ENCODE assay signal across 13 cellular contexts in the genomic region with DNA sequence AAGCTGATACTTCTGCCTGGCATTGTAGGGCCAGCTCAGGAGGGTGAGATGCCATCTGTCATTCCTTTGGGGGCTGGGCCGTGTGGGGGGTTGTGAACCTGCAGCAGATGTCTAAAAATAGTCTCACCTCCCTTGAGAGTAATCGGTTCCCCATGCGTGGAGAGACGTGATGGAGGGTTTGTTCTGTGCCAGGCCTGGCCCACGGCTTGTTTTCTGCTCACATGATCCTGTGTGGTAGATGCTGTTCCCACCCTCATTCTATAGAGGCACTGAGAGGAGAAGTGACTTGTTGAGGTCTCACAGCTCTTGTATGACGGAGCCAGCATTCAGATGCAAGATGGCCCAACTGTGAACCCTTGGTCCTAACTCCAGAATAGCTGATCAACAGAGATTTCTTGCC. TPM values are rescaled to one million over a fixed set of nuclear protein-coding genes. Genes with fewer than 3 reads are reported as not detected.
A peak's percentile ranks its signal among the peaks of the same experiment; 100 is the strongest.
DNase-seq lines count a peak whose midpoint lies in the region; ATAC-seq and TF ChIP-seq lines count a peak whose summit lies in the region.
"Had no signal": no experiment of that assay in that cellular context is flagged by ENCODE, and none has a peak within 500 bp of the region (broad histone marks: within the 10 kb centered on the region; RNA-seq: fewer than 3 reads in every experiment).

No MANE protein-coding gene starts in this region.

- DNase-seq in GM06990 (ENCODE audit: extremely low read depth, insufficient read length) (no peak), lower lobe of right lung (no peak), GM10248 (ENCODE audit: extremely low spot score) (no peak)
- DNase-seq: HCEC 1CT; islet precursor cell; NCI-H1105; PC-3; stimulated activated CD8-positive, alpha-beta memory T cell treated with anti-CD3 and anti-CD28 coated beads, Interleukin-4, amount 100 ng/mL, for 48 hours had no signal

- peak overlapping the region; percentile 94 for H3K9ac ChIP-seq in OCI-LY3 (ENCODE audit: low read length)

- H3K4me3 ChIP-seq in GM06990 (replicated peaks; ENCODE audit: low read depth, low read length), result peak overlapping the region; percentile 91
- peak overlapping the region; percentile 84 for H3K4me3 ChIP-seq in OCI-LY3 (ENCODE audit: low read length)
- peak overlapping the region; percentile 83 for H3K4me3 ChIP-seq in lower lobe of right lung

- H3K79me2 ChIP-seq in OCI-LY3 (ENCODE audit: low read length), result peaks cover 97% of the 10 kb centered on the region

- H3K9me3 ChIP-seq in OCI-LY3 (ENCODE audit: insufficient read depth, low read length) (no peaks in the 10 kb centered on the region), lower lobe of right lung (no peaks in the 10 kb centered on the region)

- H3K27me3 ChIP-seq in GM06990 (replicated peaks; ENCODE audit: control insufficient read depth, insufficient read depth, low read length) (no peaks in the 10 kb centered on the region), OCI-LY3 (ENCODE audit: low read depth, low read length) (no peaks in the 10 kb centered on the region), lower lobe of right lung (ENCODE audit: low read depth) (peaks cover 10% of the 10 kb centered on the region)

- intact Hi-C loops in lower lobe of right lung (cut with DNase I), result no loop called here

- H4K20me1 ChIP-seq in OCI-LY3 (ENCODE audit: insufficient read depth, low read length), result peaks cover 85% of the 10 kb centered on the region

- H2AFZ ChIP-seq in OCI-LY3 (ENCODE audit: low read depth, low read length), result no peak overlapping the region

- H3K27ac ChIP-seq in OCI-LY3 (ENCODE audit: low read length), result peak overlapping the region; percentile 88
- no peak overlapping the region for H3K27ac ChIP-seq in lower lobe of right lung

- peaks cover 77% of the 10 kb centered on the region for H3K4me1 ChIP-seq in OCI-LY3 (ENCODE audit: low read length)
- peaks cover 36% of the 10 kb centered on the region for H3K4me1 ChIP-seq in lower lobe of right lung

- H3K36me3 ChIP-seq in GM06990 (ENCODE audit: control insufficient read depth, insufficient read depth, low read length), result peaks cover 28% of the 10 kb centered on the region
- H3K36me3 ChIP-seq in OCI-LY3 (replicated peaks; ENCODE audit: low read depth, low read length), result peaks cover 82% of the 10 kb centered on the region
- no peaks in the 10 kb centered on the region for H3K36me3 ChIP-seq in lower lobe of right lung

- ATAC-seq in GM18867 (IDR thresholded peaks at IDR 0.05; ENCODE audit: unreplicated experiment) (peak; percentile 28), lower lobe of right lung (peak in 1 of 2 donors; percentile 8), HG03175 (IDR thresholded peaks at IDR 0.05; ENCODE audit: unreplicated experiment) (no peak), HG02642 (IDR thresholded peaks at IDR 0.05; ENCODE audit: poor library complexity, unreplicated experiment) (no peak)
- ATAC-seq: PC-3 had no signal

- POLR2A ChIA-PET in GM10248 (lab: Yijun Ruan, JAX), result interaction anchor here (0.5 to 1.7 kb wide), 4 partner anchors 8 to 905 kb away, joined by 3 to 10 read pairs (median 4); no protein-coding TSS in a partner anchor

- H3K4me2 ChIP-seq in OCI-LY3 (ENCODE audit: low read length), result peak overlapping the region; percentile 95

- TF ChIP-seq CTCF in GM06990 (IDR thresholded peaks at IDR 0.05; ENCODE audit: insufficient read depth, low read length, poor library complexity, severe bottlenecking) (no peak), OCI-LY3 (IDR thresholded peaks at IDR 0.05; ENCODE audit: low read depth, low read length) (no peak), lower lobe of right lung (IDR thresholded peaks at IDR 0.05) (no peak), GM10248 (IDR thresholded peaks at IDR 0.05; ENCODE audit: control extremely low read depth, extremely low read depth, low read depth, missing control alignments) (no peak)

- CTCF ChIA-PET in GM10248 (lab: Yijun Ruan, JAX), result interaction anchor here (1.0 to 3.4 kb wide), 10 partner anchors 8 to 90 kb away, joined by 3 to 29 read pairs (median 8); no protein-coding TSS in a partner anchor

RNA-seq across cellular contexts. Expression of gene IRF8, which starts 4.6 kb away (rescaled TPM):
- 67.9 TPM for total RNA-seq in lower lobe of right lung
- total RNA-seq: Daoy, PC-3 had no signal
